In genomic region chr20:50462093-50462685, GRCh38 we compare ENCODE assay signal across 22 cellular contexts. TPM values are rescaled to one million over a fixed set of nuclear protein-coding genes. Genes with fewer than 3 reads are reported as not detected.
DNase-seq lines count a peak whose midpoint lies in the region; ATAC-seq, FAIRE-seq and TF ChIP-seq lines count a peak whose summit lies in the region.
"Had no signal": no experiment of that assay in that cellular context is flagged by ENCODE, and none has a peak within 500 bp of the region (broad histone marks: within the 10 kb centered on the region; RNA-seq: fewer than 3 reads in every experiment).

No MANE protein-coding gene starts in this region.

- intact Hi-C loops in gastrocnemius medialis (cut with DNase I; ENCODE audit: low total_unique reads), result loop anchor here (5.0 to 10.0 kb wide), 3 partner anchors 115 to 347 kb away; partner anchors contain the start of gene UBE2V1
- intact Hi-C loops in activated T-helper 1 cell treated with anti-CD3 and anti-CD28 coated beads, Interleukin-12 subunit alpha, Interleukin-12 subunit beta, Interleukin-2, Interleukin-4 antibody, amounts not matched to agents 30 ng/mL and 10 ng/mL and 1 ng/mL, durations not matched to agents 14 hours and 24 hours and 36 hours (cut with micrococcal nuclease), result loop anchor here (5.0 to 10.0 kb wide), 4 partner anchors 75 to 480 kb away; partner anchors contain the start of genes SNAI1 and UBE2V1

- peaks cover 5% of the 10 kb centered on the region for H3K4me1 Mint-ChIP-seq in astrocyte (ENCODE audit: low read depth, unreplicated experiment)
- peaks cover 17% of the 10 kb centered on the region for H3K4me1 Mint-ChIP-seq in activated T-helper 1 cell treated with anti-CD3 and anti-CD28 coated beads, Interleukin-12 subunit alpha, Interleukin-12 subunit beta, Interleukin-2, Interleukin-4 antibody, amounts not matched to agents 30 ng/mL and 10 ng/mL and 1 ng/mL, durations not matched to agents 14 hours and 24 hours and 36 hours (ENCODE audit: low read depth)

- no peak overlapping the region for H2AFZ ChIP-seq in astrocyte (ENCODE audit: low read depth, low read length)

- H3K4me1 ChIP-seq in astrocyte (ENCODE audit: insufficient read depth, low read length) (peaks cover 4% of the 10 kb centered on the region), gastrocnemius medialis (peaks cover 18 to 21% of the 10 kb centered on the region in 2 donors)

- no peaks in the 10 kb centered on the region for H3K9me3 Mint-ChIP-seq in astrocyte (ENCODE audit: unreplicated experiment)
- H3K9me3 Mint-ChIP-seq in activated T-helper 1 cell treated with anti-CD3 and anti-CD28 coated beads, Interleukin-12 subunit alpha, Interleukin-12 subunit beta, Interleukin-2, Interleukin-4 antibody, amounts not matched to agents 30 ng/mL and 10 ng/mL and 1 ng/mL, durations not matched to agents 14 hours and 24 hours and 36 hours, result no peaks in the 10 kb centered on the region
- H3K9me3 Mint-ChIP-seq: natural killer cell treated with Interleukin-12 subunit alpha and Interleukin-12 subunit beta and Interleukin-15 and Interleukin-18, amount 100 ng/mL, for 72 hours; T-helper 1 cell treated with Interleukin-12 subunit alpha and Interleukin-12 subunit beta and Interleukin-4 antibody, amounts not matched to agents 30 μg/mL and 1 μg/mL, for 36 hours had no signal

- no peaks in the 10 kb centered on the region for H3K36me3 ChIP-seq in astrocyte (ENCODE audit: insufficient read depth, low read length)
- no peaks in the 10 kb centered on the region for H3K36me3 ChIP-seq in gastrocnemius medialis

- in situ Hi-C loops in gastrocnemius medialis (cut with MboI; ENCODE audit: low sequenced_read_pairs in 4 of 4), result loop anchor here (5.0 to 25.0 kb wide), 6 partner anchors 60 to 275 kb away; no protein-coding TSS in a partner anchor

- peaks cover 3% of the 10 kb centered on the region for H3K27me3 Mint-ChIP-seq in astrocyte (ENCODE audit: low read depth, unreplicated experiment)
- peaks cover 2% of the 10 kb centered on the region for H3K27me3 Mint-ChIP-seq in activated T-helper 1 cell treated with anti-CD3 and anti-CD28 coated beads, Interleukin-12 subunit alpha, Interleukin-12 subunit beta, Interleukin-2, Interleukin-4 antibody, amounts not matched to agents 30 ng/mL and 10 ng/mL and 1 ng/mL, durations not matched to agents 14 hours and 24 hours and 36 hours (ENCODE audit: insufficient read depth)

- H3K9me3 ChIP-seq in astrocyte (ENCODE audit: insufficient read depth, low read depth, low read length) (no peaks in the 10 kb centered on the region), gastrocnemius medialis (no peaks in the 10 kb centered on the region)

- H3K27ac ChIP-seq in astrocyte (ENCODE audit: low read depth, low read length) (no peak overlapping the region), gastrocnemius medialis (peak overlapping the region; percentile 64 to 79 (median 72))
- H3K27ac ChIP-seq: C4-2B, KMS-11, skin epidermis had no signal

- H3K79me2 ChIP-seq in astrocyte (ENCODE audit: insufficient read depth, low read length), result no peaks in the 10 kb centered on the region

- no peaks in the 10 kb centered on the region for H4K20me1 ChIP-seq in astrocyte (ENCODE audit: insufficient read depth, low read length)

- FAIRE-seq in astrocyte (lab: Jason Lieb, UNC), result no peak
- FAIRE-seq: endothelial cell of umbilical vein had no signal

- H3K27me3 ChIP-seq in astrocyte (ENCODE audit: insufficient read depth, low read length), result no peaks in the 10 kb centered on the region
- H3K27me3 ChIP-seq in gastrocnemius medialis, result no peaks in the 10 kb centered on the region

- TF ChIP-seq POLR2A in gastrocnemius medialis (IDR thresholded peaks at IDR 0.05), result peak; percentile 4 to 12

- no peaks in the 10 kb centered on the region for H3K36me3 Mint-ChIP-seq in astrocyte (ENCODE audit: low read depth, unreplicated experiment)
- H3K36me3 Mint-ChIP-seq in activated T-helper 1 cell treated with anti-CD3 and anti-CD28 coated beads, Interleukin-12 subunit alpha, Interleukin-12 subunit beta, Interleukin-2, Interleukin-4 antibody, amounts not matched to agents 30 ng/mL and 10 ng/mL and 1 ng/mL, durations not matched to agents 14 hours and 24 hours and 36 hours (ENCODE audit: low read depth), result peaks cover 2% of the 10 kb centered on the region

- no peak overlapping the region for H3K27ac Mint-ChIP-seq in astrocyte (ENCODE audit: unreplicated experiment)
- H3K27ac Mint-ChIP-seq in activated T-helper 1 cell treated with anti-CD3 and anti-CD28 coated beads, Interleukin-12 subunit alpha, Interleukin-12 subunit beta, Interleukin-2, Interleukin-4 antibody, amounts not matched to agents 30 ng/mL and 10 ng/mL and 1 ng/mL, durations not matched to agents 14 hours and 24 hours and 36 hours, result no peak overlapping the region
- H3K27ac Mint-ChIP-seq: T-helper 1 cell treated with Interleukin-12 subunit alpha and Interleukin-12 subunit beta and Interleukin-4 antibody, amounts not matched to agents 30 μg/mL and 1 μg/mL, for 36 hours had no signal

- TF ChIP-seq CTCF in AG10803 (conservative IDR thresholded peaks at IDR 0.05; ENCODE audit: low read length), result no peak
- TF ChIP-seq CTCF in astrocyte (IDR thresholded peaks at IDR 0.05; ENCODE audit: insufficient read depth, low read depth, low read length), result no peak
- TF ChIP-seq CTCF in gastrocnemius medialis (IDR thresholded peaks at IDR 0.05 in 4 of 5, conservative IDR thresholded peaks at IDR 0.05 in 1 of 5), result no peak

- H3K4me3 ChIP-seq in AG10803 (ENCODE audit: low read length) (no peak overlapping the region), astrocyte (ENCODE audit: insufficient read depth, low read depth, low read length) (no peak overlapping the region), gastrocnemius medialis (no peak overlapping the region)
- H3K4me3 ChIP-seq: skin epidermis had no signal

- DNase-seq in AG10803 (ENCODE audit: low read depth) (peak; percentile 42), astrocyte (ENCODE audit: low read depth) (peak; percentile 77), iris pigment epithelial cell (ENCODE audit: low read depth) (peak; percentile 54), gastrocnemius medialis (no peak), NCI-H69 (lab: John Stamatoyannopoulos, UW) (no peak), GDM1 (lab: John Stamatoyannopoulos, UW) (no peak)
- DNase-seq in activated T-helper 1 cell treated with anti-CD3 and anti-CD28 coated beads, Interleukin-12 subunit alpha, Interleukin-12 subunit beta, Interleukin-2, Interleukin-4 antibody, amounts not matched to agents 30 ng/mL and 10 ng/mL and 1 ng/mL, durations not matched to agents 14 hours and 24 hours and 36 hours (ENCODE audit: low spot score), result no peak
- DNase-seq: activated CD4-positive, alpha-beta T cell treated with anti-CD3 and anti-CD28 coated beads for 1 hour; activated naive CD4-positive, alpha-beta T cell treated with Interleukin-2 at 50 U/mL for 16 hours; activated T-cell treated with anti-CD3 and anti-CD28 coated beads, Interleukin-2, amount 50 U/mL, for 1 hour; Calu3; hippocampal formation; NCI-H146; NCI-H524; posterior cingulate gyrus; stimulated activated CD4-positive, alpha-beta T cell treated with anti-CD3 and anti-CD28 coated beads, Interleukin-2, amount 100 ng/mL, for 24 hours had no signal

- no peak overlapping the region for H3K9ac ChIP-seq in astrocyte (ENCODE audit: low read length)
- H3K9ac ChIP-seq: KMS-11 had no signal

- H3K4me3 Mint-ChIP-seq in astrocyte (ENCODE audit: unreplicated experiment), result no peak overlapping the region
- H3K4me3 Mint-ChIP-seq in activated T-helper 1 cell treated with anti-CD3 and anti-CD28 coated beads, Interleukin-12 subunit alpha, Interleukin-12 subunit beta, Interleukin-2, Interleukin-4 antibody, amounts not matched to agents 30 ng/mL and 10 ng/mL and 1 ng/mL, durations not matched to agents 14 hours and 24 hours and 36 hours, result no peak overlapping the region
- H3K4me3 Mint-ChIP-seq: natural killer cell treated with Interleukin-12 subunit alpha and Interleukin-12 subunit beta and Interleukin-15 and Interleukin-18, amount 100 ng/mL, for 72 hours; T-helper 1 cell treated with Interleukin-12 subunit alpha and Interleukin-12 subunit beta and Interleukin-4 antibody, amounts not matched to agents 30 μg/mL and 1 μg/mL, for 36 hours had no signal

- no peak for ATAC-seq in gastrocnemius medialis
- ATAC-seq: natural killer cell treated with Interleukin-12 subunit alpha and Interleukin-12 subunit beta and Interleukin-15 and Interleukin-18, amount 100 ng/mL, for 72 hours had no signal

- H3K4me2 ChIP-seq in astrocyte (ENCODE audit: low read length), result peak overlapping the region; percentile 19
- H3K4me2 ChIP-seq: KMS-11 had no signal

RNA-seq across cellular contexts. Expression of gene PTPN1, which starts 48.0 kb away (rescaled TPM):
- total RNA-seq in astrocyte, result 60.6 and 64.9 TPM in 2 replicates
- total RNA-seq in gastrocnemius medialis, result 10 to 100 TPM; 21.8 to 46.8 (median 44.4) TPM
- 60.0 and 60.5 TPM in 2 replicates for total RNA-seq in activated T-helper 1 cell treated with anti-CD3 and anti-CD28 coated beads, Interleukin-12 subunit alpha, Interleukin-12 subunit beta, Interleukin-2, Interleukin-4 antibody, amounts not matched to agents 30 ng/mL and 10 ng/mL and 1 ng/mL, durations not matched to agents 14 hours and 24 hours and 36 hours

Comparison
In these comparisons a context has a peak if more than half of its experiments do, and no peak if none do; other contexts are left out.
1. DNase-seq: peak in AG10803 (single experiment), astrocyte (single experiment) and iris pigment epithelial cell (single experiment); none in gastrocnemius medialis (0 of 2), activated T-helper 1 cell treated with anti-CD3 and anti-CD28 coated beads, Interleukin-12 subunit alpha, Interleukin-12 subunit beta, Interleukin-2, Interleukin-4 antibody, amounts not matched to agents 30 ng/mL and 10 ng/mL and 1 ng/mL, durations not matched to agents 14 hours and 24 hours and 36 hours (single experiment), NCI-H69 (single experiment) and GDM1 (single experiment).